Comparison of ENCODE assay signal across 2 cellular contexts in the genomic region with DNA sequence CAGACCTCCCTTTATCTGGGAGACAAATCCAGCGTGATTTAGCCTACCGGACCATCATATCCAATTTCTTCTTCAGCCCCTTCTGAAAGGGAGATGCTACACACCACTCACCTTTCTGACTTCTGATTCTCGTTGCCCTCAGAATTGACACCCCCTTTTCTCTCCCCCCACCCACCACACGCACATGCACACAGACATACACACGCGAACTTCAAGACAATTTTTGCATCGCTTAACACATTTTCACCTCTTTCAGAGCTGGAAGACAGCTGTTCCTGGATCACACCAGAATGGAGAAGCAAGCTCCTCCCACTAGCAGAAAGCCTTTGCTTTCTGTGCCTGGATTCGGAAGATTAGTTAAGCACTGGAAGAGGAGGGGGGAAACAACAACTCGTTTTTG.
TF ChIP-seq lines count a peak whose summit lies in the region.

No MANE protein-coding gene starts in this region.

TF ChIP-seq in HepG2, 621 proteins besides CTCF, POLR2A, EP300 and RAD21 (continues in another document):
- TF ChIP-seq, protein P1, sequence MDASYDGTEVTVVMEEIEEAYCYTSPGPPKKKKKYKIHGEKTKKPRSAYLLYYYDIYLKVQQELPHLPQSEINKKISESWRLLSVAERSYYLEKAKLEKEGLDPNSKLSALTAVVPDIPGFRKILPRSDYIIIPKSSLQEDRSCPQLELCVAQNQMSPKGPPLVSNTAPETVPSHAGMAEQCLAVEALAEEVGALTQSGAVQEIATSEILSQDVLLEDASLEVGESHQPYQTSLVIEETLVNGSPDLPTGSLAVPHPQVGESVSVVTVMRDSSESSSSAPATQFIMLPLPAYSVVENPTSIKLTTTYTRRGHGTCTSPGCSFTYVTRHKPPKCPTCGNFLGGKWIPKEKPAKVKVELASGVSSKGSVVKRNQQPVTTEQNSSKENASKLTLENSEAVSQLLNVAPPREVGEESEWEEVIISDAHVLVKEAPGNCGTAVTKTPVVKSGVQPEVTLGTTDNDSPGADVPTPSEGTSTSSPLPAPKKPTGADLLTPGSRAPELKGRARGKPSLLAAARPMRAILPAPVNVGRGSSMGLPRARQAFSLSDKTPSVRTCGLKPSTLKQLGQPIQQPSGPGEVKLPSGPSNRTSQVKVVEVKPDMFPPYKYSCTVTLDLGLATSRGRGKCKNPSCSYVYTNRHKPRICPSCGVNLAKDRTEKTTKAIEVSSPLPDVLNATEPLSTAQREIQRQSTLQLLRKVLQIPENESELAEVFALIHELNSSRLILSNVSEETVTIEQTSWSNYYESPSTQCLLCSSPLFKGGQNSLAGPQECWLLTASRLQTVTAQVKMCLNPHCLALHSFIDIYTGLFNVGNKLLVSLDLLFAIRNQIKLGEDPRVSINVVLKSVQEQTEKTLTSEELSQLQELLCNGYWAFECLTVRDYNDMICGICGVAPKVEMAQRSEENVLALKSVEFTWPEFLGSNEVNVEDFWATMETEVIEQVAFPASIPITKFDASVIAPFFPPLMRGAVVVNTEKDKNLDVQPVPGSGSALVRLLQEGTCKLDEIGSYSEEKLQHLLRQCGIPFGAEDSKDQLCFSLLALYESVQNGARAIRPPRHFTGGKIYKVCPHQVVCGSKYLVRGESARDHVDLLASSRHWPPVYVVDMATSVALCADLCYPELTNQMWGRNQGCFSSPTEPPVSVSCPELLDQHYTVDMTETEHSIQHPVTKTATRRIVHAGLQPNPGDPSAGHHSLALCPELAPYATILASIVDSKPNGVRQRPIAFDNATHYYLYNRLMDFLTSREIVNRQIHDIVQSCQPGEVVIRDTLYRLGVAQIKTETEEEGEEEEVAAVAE (CRISPR knock-in tag; IDR thresholded peaks at IDR 0.05; ENCODE audit: borderline replicate concordance) = no peak
- TF ChIP-seq MAZ (IDR thresholded peaks at IDR 0.05; ENCODE audit: borderline replicate concordance, low read depth, low read length) (no peak), MAZ (CRISPR knock-in tag; IDR thresholded peaks at IDR 0.05; ENCODE audit: low read depth) (no peak), SNAI1 (CRISPR knock-in tag; IDR thresholded peaks at IDR 0.05; ENCODE audit: borderline replicate concordance) (no peak), ZNF564 (CRISPR knock-in tag; IDR thresholded peaks at IDR 0.05) (no peak), MEIS1 (CRISPR knock-in tag; IDR thresholded peaks at IDR 0.05; ENCODE audit: borderline replicate concordance) (no peak), SIX1 (CRISPR knock-in tag; IDR thresholded peaks at IDR 0.05; ENCODE audit: borderline replicate concordance) (no peak), ZNF138 (CRISPR knock-in tag; IDR thresholded peaks at IDR 0.05; ENCODE audit: low read depth) (no peak)
- TF ChIP-seq, protein P2, sequence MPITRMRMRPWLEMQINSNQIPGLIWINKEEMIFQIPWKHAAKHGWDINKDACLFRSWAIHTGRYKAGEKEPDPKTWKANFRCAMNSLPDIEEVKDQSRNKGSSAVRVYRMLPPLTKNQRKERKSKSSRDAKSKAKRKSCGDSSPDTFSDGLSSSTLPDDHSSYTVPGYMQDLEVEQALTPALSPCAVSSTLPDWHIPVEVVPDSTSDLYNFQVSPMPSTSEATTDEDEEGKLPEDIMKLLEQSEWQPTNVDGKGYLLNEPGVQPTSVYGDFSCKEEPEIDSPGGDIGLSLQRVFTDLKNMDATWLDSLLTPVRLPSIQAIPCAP (CRISPR knock-in tag; IDR thresholded peaks at IDR 0.05; ENCODE audit: low read depth) = no peak
- TF ChIP-seq, protein P3, sequence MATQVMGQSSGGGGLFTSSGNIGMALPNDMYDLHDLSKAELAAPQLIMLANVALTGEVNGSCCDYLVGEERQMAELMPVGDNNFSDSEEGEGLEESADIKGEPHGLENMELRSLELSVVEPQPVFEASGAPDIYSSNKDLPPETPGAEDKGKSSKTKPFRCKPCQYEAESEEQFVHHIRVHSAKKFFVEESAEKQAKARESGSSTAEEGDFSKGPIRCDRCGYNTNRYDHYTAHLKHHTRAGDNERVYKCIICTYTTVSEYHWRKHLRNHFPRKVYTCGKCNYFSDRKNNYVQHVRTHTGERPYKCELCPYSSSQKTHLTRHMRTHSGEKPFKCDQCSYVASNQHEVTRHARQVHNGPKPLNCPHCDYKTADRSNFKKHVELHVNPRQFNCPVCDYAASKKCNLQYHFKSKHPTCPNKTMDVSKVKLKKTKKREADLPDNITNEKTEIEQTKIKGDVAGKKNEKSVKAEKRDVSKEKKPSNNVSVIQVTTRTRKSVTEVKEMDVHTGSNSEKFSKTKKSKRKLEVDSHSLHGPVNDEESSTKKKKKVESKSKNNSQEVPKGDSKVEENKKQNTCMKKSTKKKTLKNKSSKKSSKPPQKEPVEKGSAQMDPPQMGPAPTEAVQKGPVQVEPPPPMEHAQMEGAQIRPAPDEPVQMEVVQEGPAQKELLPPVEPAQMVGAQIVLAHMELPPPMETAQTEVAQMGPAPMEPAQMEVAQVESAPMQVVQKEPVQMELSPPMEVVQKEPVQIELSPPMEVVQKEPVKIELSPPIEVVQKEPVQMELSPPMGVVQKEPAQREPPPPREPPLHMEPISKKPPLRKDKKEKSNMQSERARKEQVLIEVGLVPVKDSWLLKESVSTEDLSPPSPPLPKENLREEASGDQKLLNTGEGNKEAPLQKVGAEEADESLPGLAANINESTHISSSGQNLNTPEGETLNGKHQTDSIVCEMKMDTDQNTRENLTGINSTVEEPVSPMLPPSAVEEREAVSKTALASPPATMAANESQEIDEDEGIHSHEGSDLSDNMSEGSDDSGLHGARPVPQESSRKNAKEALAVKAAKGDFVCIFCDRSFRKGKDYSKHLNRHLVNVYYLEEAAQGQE (IDR thresholded peaks at IDR 0.05; ENCODE audit: borderline replicate concordance in 1 of 2, low read depth in 1 of 2, low read length in 2 of 2) = no peak
- TF ChIP-seq, protein P4, sequence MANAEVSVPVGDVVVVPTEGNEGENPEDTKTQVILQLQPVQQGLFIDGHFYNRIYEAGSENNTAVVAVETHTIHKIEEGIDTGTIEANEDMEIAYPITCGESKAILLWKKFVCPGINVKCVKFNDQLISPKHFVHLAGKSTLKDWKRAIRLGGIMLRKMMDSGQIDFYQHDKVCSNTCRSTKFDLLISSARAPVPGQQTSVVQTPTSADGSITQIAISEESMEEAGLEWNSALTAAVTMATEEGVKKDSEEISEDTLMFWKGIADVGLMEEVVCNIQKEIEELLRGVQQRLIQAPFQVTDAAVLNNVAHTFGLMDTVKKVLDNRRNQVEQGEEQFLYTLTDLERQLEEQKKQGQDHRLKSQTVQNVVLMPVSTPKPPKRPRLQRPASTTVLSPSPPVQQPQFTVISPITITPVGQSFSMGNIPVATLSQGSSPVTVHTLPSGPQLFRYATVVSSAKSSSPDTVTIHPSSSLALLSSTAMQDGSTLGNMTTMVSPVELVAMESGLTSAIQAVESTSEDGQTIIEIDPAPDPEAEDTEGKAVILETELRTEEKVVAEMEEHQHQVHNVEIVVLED (CRISPR knock-in tag; IDR thresholded peaks at IDR 0.05; ENCODE audit: borderline replicate concordance) = no peak

TF ChIP-seq in WTC11, 78 proteins besides CTCF, POLR2A, EP300 and RAD21:
- TF ChIP-seq ZNF396 (CRISPR knock-in tag; IDR thresholded peaks at IDR 0.05; ENCODE audit: borderline replicate concordance) (no peak), PRRX2 (CRISPR knock-in tag; IDR thresholded peaks at IDR 0.05) (no peak), FOXJ3 (CRISPR knock-in tag; IDR thresholded peaks at IDR 0.05; ENCODE audit: borderline replicate concordance) (no peak), GABPB1 (CRISPR knock-in tag; IDR thresholded peaks at IDR 0.05) (no peak), NR1H2 (CRISPR knock-in tag; IDR thresholded peaks at IDR 0.05) (no peak), ZNF671 (CRISPR knock-in tag; IDR thresholded peaks at IDR 0.05) (no peak), ZNF121 (CRISPR knock-in tag; IDR thresholded peaks at IDR 0.05) (no peak), OVOL2 (CRISPR knock-in tag; IDR thresholded peaks at IDR 0.05; ENCODE audit: borderline replicate concordance) (no peak), MYBL2 (CRISPR knock-in tag; IDR thresholded peaks at IDR 0.05) (no peak), ZNF263 (CRISPR knock-in tag; IDR thresholded peaks at IDR 0.05; ENCODE audit: low read depth) (no peak)
- TF ChIP-seq, protein P5, sequence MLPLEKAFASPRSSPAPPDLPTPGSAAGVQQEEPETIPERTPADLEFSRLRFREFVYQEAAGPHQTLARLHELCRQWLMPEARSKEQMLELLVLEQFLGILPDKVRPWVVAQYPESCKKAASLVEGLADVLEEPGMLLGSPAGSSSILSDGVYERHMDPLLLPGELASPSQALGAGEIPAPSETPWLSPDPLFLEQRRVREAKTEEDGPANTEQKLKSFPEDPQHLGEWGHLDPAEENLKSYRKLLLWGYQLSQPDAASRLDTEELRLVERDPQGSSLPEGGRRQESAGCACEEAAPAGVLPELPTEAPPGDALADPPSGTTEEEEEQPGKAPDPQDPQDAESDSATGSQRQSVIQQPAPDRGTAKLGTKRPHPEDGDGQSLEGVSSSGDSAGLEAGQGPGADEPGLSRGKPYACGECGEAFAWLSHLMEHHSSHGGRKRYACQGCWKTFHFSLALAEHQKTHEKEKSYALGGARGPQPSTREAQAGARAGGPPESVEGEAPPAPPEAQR (CRISPR knock-in tag; IDR thresholded peaks at IDR 0.05) = no peak
- TF ChIP-seq, protein P6, sequence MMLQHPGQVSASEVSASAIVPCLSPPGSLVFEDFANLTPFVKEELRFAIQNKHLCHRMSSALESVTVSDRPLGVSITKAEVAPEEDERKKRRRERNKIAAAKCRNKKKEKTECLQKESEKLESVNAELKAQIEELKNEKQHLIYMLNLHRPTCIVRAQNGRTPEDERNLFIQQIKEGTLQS (CRISPR knock-in tag; conservative IDR thresholded peaks at IDR 0.05) = no peak
- TF ChIP-seq, protein P7, sequence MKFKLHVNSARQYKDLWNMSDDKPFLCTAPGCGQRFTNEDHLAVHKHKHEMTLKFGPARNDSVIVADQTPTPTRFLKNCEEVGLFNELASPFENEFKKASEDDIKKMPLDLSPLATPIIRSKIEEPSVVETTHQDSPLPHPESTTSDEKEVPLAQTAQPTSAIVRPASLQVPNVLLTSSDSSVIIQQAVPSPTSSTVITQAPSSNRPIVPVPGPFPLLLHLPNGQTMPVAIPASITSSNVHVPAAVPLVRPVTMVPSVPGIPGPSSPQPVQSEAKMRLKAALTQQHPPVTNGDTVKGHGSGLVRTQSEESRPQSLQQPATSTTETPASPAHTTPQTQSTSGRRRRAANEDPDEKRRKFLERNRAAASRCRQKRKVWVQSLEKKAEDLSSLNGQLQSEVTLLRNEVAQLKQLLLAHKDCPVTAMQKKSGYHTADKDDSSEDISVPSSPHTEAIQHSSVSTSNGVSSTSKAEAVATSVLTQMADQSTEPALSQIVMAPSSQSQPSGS (CRISPR knock-in tag; IDR thresholded peaks at IDR 0.05; ENCODE audit: borderline replicate concordance, low read depth) = no peak
- TF ChIP-seq, protein P2 (CRISPR knock-in tag; IDR thresholded peaks at IDR 0.05) = no peak
- TF ChIP-seq, protein P8, sequence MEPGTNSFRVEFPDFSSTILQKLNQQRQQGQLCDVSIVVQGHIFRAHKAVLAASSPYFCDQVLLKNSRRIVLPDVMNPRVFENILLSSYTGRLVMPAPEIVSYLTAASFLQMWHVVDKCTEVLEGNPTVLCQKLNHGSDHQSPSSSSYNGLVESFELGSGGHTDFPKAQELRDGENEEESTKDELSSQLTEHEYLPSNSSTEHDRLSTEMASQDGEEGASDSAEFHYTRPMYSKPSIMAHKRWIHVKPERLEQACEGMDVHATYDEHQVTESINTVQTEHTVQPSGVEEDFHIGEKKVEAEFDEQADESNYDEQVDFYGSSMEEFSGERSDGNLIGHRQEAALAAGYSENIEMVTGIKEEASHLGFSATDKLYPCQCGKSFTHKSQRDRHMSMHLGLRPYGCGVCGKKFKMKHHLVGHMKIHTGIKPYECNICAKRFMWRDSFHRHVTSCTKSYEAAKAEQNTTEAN (CRISPR knock-in tag; IDR thresholded peaks at IDR 0.05) = no peak
- TF ChIP-seq, protein P9, sequence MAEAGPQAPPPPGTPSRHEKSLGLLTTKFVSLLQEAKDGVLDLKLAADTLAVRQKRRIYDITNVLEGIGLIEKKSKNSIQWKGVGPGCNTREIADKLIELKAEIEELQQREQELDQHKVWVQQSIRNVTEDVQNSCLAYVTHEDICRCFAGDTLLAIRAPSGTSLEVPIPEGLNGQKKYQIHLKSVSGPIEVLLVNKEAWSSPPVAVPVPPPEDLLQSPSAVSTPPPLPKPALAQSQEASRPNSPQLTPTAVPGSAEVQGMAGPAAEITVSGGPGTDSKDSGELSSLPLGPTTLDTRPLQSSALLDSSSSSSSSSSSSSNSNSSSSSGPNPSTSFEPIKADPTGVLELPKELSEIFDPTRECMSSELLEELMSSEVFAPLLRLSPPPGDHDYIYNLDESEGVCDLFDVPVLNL (CRISPR knock-in tag; IDR thresholded peaks at IDR 0.05; ENCODE audit: borderline replicate concordance, low read depth) = no peak
